In genomic region chr14:24426150-24426911, GRCh38 we compare ENCODE assay signal across 13 cellular contexts. TPM values are rescaled to one million over a fixed set of nuclear protein-coding genes. Genes with fewer than 3 reads are reported as not detected.
DNase-seq lines count a peak whose midpoint lies in the region; ATAC-seq and TF ChIP-seq lines count a peak whose summit lies in the region.
"Had no signal": no experiment of that assay in that cellular context is flagged by ENCODE, and none has a peak within 500 bp of the region (broad histone marks: within the 10 kb centered on the region; RNA-seq: fewer than 3 reads in every experiment).

No MANE protein-coding gene starts in this region.

- ATAC-seq in PC-3 = no peak
- ATAC-seq in naive thymus-derived CD8-positive, alpha-beta T cell = no peak
- no peak for ATAC-seq in esophagus mucosa
- ATAC-seq: psoas muscle had no signal

- H3K79me2 ChIP-seq in PC-3 (ENCODE audit: low read length) = peaks cover 12% of the 10 kb centered on the region

- H3K27me3 Mint-ChIP-seq in activated CD4-positive, alpha-beta T cell treated with anti-CD3 and anti-CD28 coated beads, Interleukin-2, amount 10 ng/mL, durations not matched to agents 24 days and 14 days = no peaks in the 10 kb centered on the region
- peaks cover 9% of the 10 kb centered on the region for H3K27me3 Mint-ChIP-seq in dendritic cell treated with granulocyte-macrophage colony-stimulating factor and Interleukin-4, amounts not matched to agents 40 ng/mL and 50 ng/mL, for 4 days
- no peaks in the 10 kb centered on the region for H3K27me3 Mint-ChIP-seq in naive thymus-derived CD8-positive, alpha-beta T cell

- intact Hi-C loops in activated CD4-positive, alpha-beta T cell treated with anti-CD3 and anti-CD28 coated beads, Interleukin-2, amount 10 ng/mL, durations not matched to agents 24 days and 14 days (cut with micrococcal nuclease) = no loop called here
- intact Hi-C loops in PC-3 (cut with micrococcal nuclease) = no loop called here
- intact Hi-C loops in dendritic cell treated with granulocyte-macrophage colony-stimulating factor and Interleukin-4, amounts not matched to agents 40 ng/mL and 50 ng/mL, for 4 days (cut with micrococcal nuclease) = no loop called here

- no peaks in the 10 kb centered on the region for H3K9me3 Mint-ChIP-seq in activated CD4-positive, alpha-beta T cell treated with anti-CD3 and anti-CD28 coated beads, Interleukin-2, amount 10 ng/mL, durations not matched to agents 24 days and 14 days
- no peaks in the 10 kb centered on the region for H3K9me3 Mint-ChIP-seq in dendritic cell treated with granulocyte-macrophage colony-stimulating factor and Interleukin-4, amounts not matched to agents 40 ng/mL and 50 ng/mL, for 4 days
- no peaks in the 10 kb centered on the region for H3K9me3 Mint-ChIP-seq in naive thymus-derived CD8-positive, alpha-beta T cell

- peak overlapping the region; percentile 2 for H3K4me3 Mint-ChIP-seq in activated CD4-positive, alpha-beta T cell treated with anti-CD3 and anti-CD28 coated beads, Interleukin-2, amount 10 ng/mL, durations not matched to agents 24 days and 14 days
- no peak overlapping the region for H3K4me3 Mint-ChIP-seq in dendritic cell treated with granulocyte-macrophage colony-stimulating factor and Interleukin-4, amounts not matched to agents 40 ng/mL and 50 ng/mL, for 4 days
- H3K4me3 Mint-ChIP-seq in naive thymus-derived CD8-positive, alpha-beta T cell = peak overlapping the region in 1 of 10 donors; percentile 3

- no peaks in the 10 kb centered on the region for H3K9me2 ChIP-seq in PC-3 (replicated peaks; ENCODE audit: low read length)

- H3K4me1 ChIP-seq in PC-3 (ENCODE audit: insufficient read depth, low read length) = peaks cover 33% of the 10 kb centered on the region

- no peak overlapping the region; the same call in 1 of the 2 replicates for H3K27ac ChIP-seq in PC-3 (ENCODE audit: low read length)
- H3K27ac ChIP-seq: SK-N-MC had no signal

- CTCF ChIA-PET in PC-3 (lab: Charles Lee) = no interaction called here

- H3F3A ChIP-seq in PC-3 (ENCODE audit: low read length, unreplicated experiment) = no peaks in the 10 kb centered on the region

- H2AFZ ChIP-seq in PC-3 (ENCODE audit: low read length) = no peak overlapping the region

- POLR2A ChIA-PET in PC-3 (lab: Charles Lee; ENCODE audit: unreplicated experiment) = no interaction called here
- POLR2A ChIA-PET in naive thymus-derived CD8-positive, alpha-beta T cell (lab: Charles Lee) = interaction anchor here (0.8 kb wide), 2 partner anchors 10 to 115 kb away, joined by 3 read pairs; partner anchors contain the start of gene LTB4R

- H3K9ac ChIP-seq in PC-3 (ENCODE audit: low read length) = no peak overlapping the region

- no peak for TF ChIP-seq CTCF in PC-3 (conservative IDR thresholded peaks at IDR 0.05; ENCODE audit: low read depth, low read length)

- no peak overlapping the region for H3K4me3 ChIP-seq in PC-3 (ENCODE audit: low read length)
- H3K4me3 ChIP-seq: psoas muscle, SK-N-MC, tibial nerve had no signal

- peaks cover 32% of the 10 kb centered on the region for H3K4me1 Mint-ChIP-seq in activated CD4-positive, alpha-beta T cell treated with anti-CD3 and anti-CD28 coated beads, Interleukin-2, amount 10 ng/mL, durations not matched to agents 24 days and 14 days
- peaks cover 46% of the 10 kb centered on the region for H3K4me1 Mint-ChIP-seq in dendritic cell treated with granulocyte-macrophage colony-stimulating factor and Interleukin-4, amounts not matched to agents 40 ng/mL and 50 ng/mL, for 4 days (ENCODE audit: low read depth)
- peaks cover 14 to 39% (median 36%) of the 10 kb centered on the region in 4 donors for H3K4me1 Mint-ChIP-seq in naive thymus-derived CD8-positive, alpha-beta T cell

- H3K9me3 ChIP-seq in PC-3 (ENCODE audit: low read length) = no peaks in the 10 kb centered on the region
- H3K9me3 ChIP-seq: psoas muscle, tibial nerve had no signal

- no peaks in the 10 kb centered on the region for H4K20me1 ChIP-seq in PC-3 (ENCODE audit: low read length)

- no TSS peak for BruUV-seq in PC-3 (replicated peaks; lab: Mats Ljungman, UMichigan)

- no peaks in the 10 kb centered on the region for H3K36me3 ChIP-seq in PC-3 (ENCODE audit: low read depth, low read length)

- peak overlapping the region; percentile 16; the same call in 1 of the 2 replicates for H3K4me2 ChIP-seq in PC-3 (ENCODE audit: low read length)

- H3K36me3 Mint-ChIP-seq in activated CD4-positive, alpha-beta T cell treated with anti-CD3 and anti-CD28 coated beads, Interleukin-2, amount 10 ng/mL, durations not matched to agents 24 days and 14 days (ENCODE audit: low read depth) = peaks cover 7% of the 10 kb centered on the region
- H3K36me3 Mint-ChIP-seq in dendritic cell treated with granulocyte-macrophage colony-stimulating factor and Interleukin-4, amounts not matched to agents 40 ng/mL and 50 ng/mL, for 4 days (ENCODE audit: low read depth) = peaks cover 17% of the 10 kb centered on the region
- no peaks in the 10 kb centered on the region for H3K36me3 Mint-ChIP-seq in naive thymus-derived CD8-positive, alpha-beta T cell

- no peaks in the 10 kb centered on the region for H3K27me3 ChIP-seq in PC-3 (ENCODE audit: low read length)
- H3K27me3 ChIP-seq: tibial nerve had no signal

- H3K27ac Mint-ChIP-seq in activated CD4-positive, alpha-beta T cell treated with anti-CD3 and anti-CD28 coated beads, Interleukin-2, amount 10 ng/mL, durations not matched to agents 24 days and 14 days = peak overlapping the region; percentile 6
- H3K27ac Mint-ChIP-seq in dendritic cell treated with granulocyte-macrophage colony-stimulating factor and Interleukin-4, amounts not matched to agents 40 ng/mL and 50 ng/mL, for 4 days = peak overlapping the region; percentile 57
- peak overlapping the region in 6 of 10 donors; percentile 3 to 77 (median 33) for H3K27ac Mint-ChIP-seq in naive thymus-derived CD8-positive, alpha-beta T cell

- no peak for DNase-seq in activated CD4-positive, alpha-beta T cell treated with anti-CD3 and anti-CD28 coated beads, Interleukin-2, amount 10 ng/mL, durations not matched to agents 24 days and 14 days
- no peak for DNase-seq in activated CD4-positive, alpha-beta T cell treated with anti-CD3 and anti-CD28 coated beads, Interleukin-2, amount 50 U/mL, for 1 hour
- DNase-seq in PC-3 (peak; percentile 37), epidermal melanocyte (ENCODE audit: insufficient read length, low spot score) (no peak), midbrain (lab: John Stamatoyannopoulos, UW) (no peak)
- DNase-seq in naive thymus-derived CD8-positive, alpha-beta T cell = no peak
- DNase-seq: hippocampal formation; psoas muscle; stimulated activated CD8-positive, alpha-beta memory T cell treated with anti-CD3 and anti-CD28 coated beads, Interleukin-4, amount 100 ng/mL, for 48 hours had no signal

RNA-seq across cellular contexts. Expression of gene CBLN3, which starts 3.1 kb away (rescaled TPM):
- total RNA-seq in activated CD4-positive, alpha-beta T cell treated with anti-CD3 and anti-CD28 coated beads, Interleukin-2, amount 10 ng/mL, durations not matched to agents 24 days and 14 days = 4.5 and 7.4 TPM in 2 replicates
- 2.9 and 3.4 TPM in 2 replicates for total RNA-seq in PC-3 (2014; rRNA removed)
- total RNA-seq in naive thymus-derived CD8-positive, alpha-beta T cell = 1 to 10 TPM; 3.9 to 4.8 TPM
- polyA plus RNA-seq in naive thymus-derived CD8-positive, alpha-beta T cell = under 1 TPM in 1 of 3 donors, not detected in 2; 0.23 TPM
- 0.44 TPM for total RNA-seq in esophagus mucosa

RNA-seq across cellular contexts. Expression of gene KHNYN, which starts 3.4 kb away (rescaled TPM):
- total RNA-seq in activated CD4-positive, alpha-beta T cell treated with anti-CD3 and anti-CD28 coated beads, Interleukin-2, amount 10 ng/mL, durations not matched to agents 24 days and 14 days = 63.0 and 65.4 TPM in 2 replicates
- total RNA-seq in PC-3 (2014; rRNA removed) = 50.9 and 51.6 TPM in 2 replicates
- 100 to 1,000 TPM; 142 to 150 TPM for total RNA-seq in naive thymus-derived CD8-positive, alpha-beta T cell
- 10 to 100 TPM in 2 of 3 donors, 1 to 10 TPM in 1; 9.1 to 16.9 (median 10.6) TPM for polyA plus RNA-seq in naive thymus-derived CD8-positive, alpha-beta T cell
- 32.0 TPM for total RNA-seq in esophagus mucosa

RNA-seq across cellular contexts. Expression of gene SDR39U1, which starts 16.2 kb away (rescaled TPM):
- total RNA-seq in activated CD4-positive, alpha-beta T cell treated with anti-CD3 and anti-CD28 coated beads, Interleukin-2, amount 10 ng/mL, durations not matched to agents 24 days and 14 days = 40.8 and 49.7 TPM in 2 replicates
- total RNA-seq in PC-3 (2014; rRNA removed) (24.7 and 29.8 TPM in 2 replicates), esophagus mucosa (23.8 TPM)
- total RNA-seq in naive thymus-derived CD8-positive, alpha-beta T cell = 100 to 1,000 TPM; 140 to 145 TPM
- 10 to 100 TPM; 70.3 to 90.8 (median 89.5) TPM for polyA plus RNA-seq in naive thymus-derived CD8-positive, alpha-beta T cell

RNA-seq across cellular contexts. Expression of gene NYNRIN, which starts 27.5 kb away (rescaled TPM):
- not detected in 2 replicates for total RNA-seq in activated CD4-positive, alpha-beta T cell treated with anti-CD3 and anti-CD28 coated beads, Interleukin-2, amount 10 ng/mL, durations not matched to agents 24 days and 14 days
- total RNA-seq in PC-3 (2014; rRNA removed) (2.7 and 3.1 TPM in 2 replicates), esophagus mucosa (6.1 TPM)
- under 1 TPM; 0.29 to 0.36 TPM for total RNA-seq in naive thymus-derived CD8-positive, alpha-beta T cell
- under 1 TPM in 1 of 3 donors, not detected in 2; 0.13 TPM for polyA plus RNA-seq in naive thymus-derived CD8-positive, alpha-beta T cell

RNA-seq across cellular contexts. Expression of gene NFATC4, which starts 58.3 kb away (rescaled TPM):
- not detected in 2 replicates for total RNA-seq in activated CD4-positive, alpha-beta T cell treated with anti-CD3 and anti-CD28 coated beads, Interleukin-2, amount 10 ng/mL, durations not matched to agents 24 days and 14 days
- 11.5 and 15.1 TPM in 2 replicates for total RNA-seq in PC-3 (2014; rRNA removed)
- not detected for total RNA-seq in naive thymus-derived CD8-positive, alpha-beta T cell
- polyA plus RNA-seq in naive thymus-derived CD8-positive, alpha-beta T cell = not detected
- total RNA-seq in esophagus mucosa = 3.4 TPM

Comparison
In these comparisons a context has a peak if more than half of its experiments do, and no peak if none do; other contexts are left out.
1. H3K27ac Mint-ChIP-seq: peak in every context shown above with its lines; median percentile 57 in dendritic cell treated with granulocyte-macrophage colony-stimulating factor and Interleukin-4, amounts not matched to agents 40 ng/mL and 50 ng/mL, for 4 days; 33 in naive thymus-derived CD8-positive, alpha-beta T cell; 6 in activated CD4-positive, alpha-beta T cell treated with anti-CD3 and anti-CD28 coated beads, Interleukin-2, amount 10 ng/mL, durations not matched to agents 24 days and 14 days.